Comparison of ENCODE assay signal across 26 cellular contexts in the genomic region with DNA sequence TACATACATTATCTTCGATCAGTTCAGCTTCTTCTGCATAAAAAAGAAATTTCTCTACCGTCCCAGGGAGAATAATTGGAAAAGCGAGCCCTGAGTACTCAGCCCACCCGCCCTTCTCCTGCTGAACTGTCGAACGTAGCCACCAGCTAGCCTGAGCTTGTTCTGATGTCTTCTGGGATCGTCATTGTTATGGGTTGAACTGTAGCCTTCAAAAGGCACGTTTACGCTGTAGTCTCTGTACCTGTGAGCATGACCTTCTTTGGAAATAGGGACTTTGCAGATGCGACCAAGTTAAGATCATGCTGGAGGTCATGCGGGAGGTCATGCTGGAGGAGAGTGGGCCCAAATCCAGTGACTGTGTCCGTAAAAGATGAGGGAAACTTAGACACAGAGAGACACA.
DNase-seq lines count a peak whose midpoint lies in the region; ATAC-seq, FAIRE-seq and TF ChIP-seq lines count a peak whose summit lies in the region.
"Had no signal": no experiment of that assay in that cellular context is flagged by ENCODE, and none has a peak within 500 bp of the region (broad histone marks: within the 10 kb centered on the region; RNA-seq: fewer than 3 reads in every experiment).

No MANE protein-coding gene starts in this region.

- H3K27ac ChIP-seq in lower lobe of right lung (no peak overlapping the region), suprapubic skin (peak overlapping the region; percentile 84), adrenal gland (no peak overlapping the region), MM.1S (ENCODE audit: low read length) (no peak overlapping the region)
- no peak overlapping the region for H3K27ac ChIP-seq in effector memory CD4-positive, alpha-beta T cell (ENCODE audit: insufficient read depth, low read length, poor library complexity, severe bottlenecking)
- H3K27ac ChIP-seq: coronary artery, heart left ventricle, thoracic aorta had no signal

- intact Hi-C loops in lower lobe of right lung (cut with DNase I) (no loop called here), adrenal gland (cut with DNase I) (loop anchor here in 1 of 2 donors (10.0 kb wide), 1 partner anchor 64 kb away; no protein-coding TSS in a partner anchor)

- no peaks in the 10 kb centered on the region for H3F3A ChIP-seq in MM.1S (ENCODE audit: insufficient read depth, low read length)

- 51% methylated on average over 12 of the region's 12 CpGs for WGBS in suprapubic skin
- WGBS in adrenal gland, 4 donors: 84 to 86% (median 85%) methylated on average over 12 of the region's 12 CpGs

- no peak for FAIRE-seq in bronchial epithelial cell (lab: Jason Lieb, UNC)
- FAIRE-seq: endometrium, GM12892 had no signal

- H3K9me3 Mint-ChIP-seq in HFFc6: no peaks in the 10 kb centered on the region
- H3K9me3 Mint-ChIP-seq: stimulated activated memory B cell treated with anti-CD40 and anti-IgM and Interleukin-4, amounts not matched to agents 10 μg/mL and 1 μg/mL and 100 μg/mL, for 72 hours had no signal

- no peak overlapping the region for H3K4me2 ChIP-seq in MM.1S (ENCODE audit: low read depth, low read length)

- H3K27ac Mint-ChIP-seq in HFFc6: peak overlapping the region; percentile 24; the same call in 1 of the 2 replicates
- H3K27ac Mint-ChIP-seq: progenitor cell of endocrine pancreas; stimulated activated memory B cell treated with anti-CD40 and anti-IgM and Interleukin-4, amounts not matched to agents 10 μg/mL and 1 μg/mL and 100 μg/mL, for 72 hours had no signal

- peaks cover 30% of the 10 kb centered on the region for H3K36me3 Mint-ChIP-seq in HFFc6 (ENCODE audit: low read depth)

- no peak overlapping the region for H2AFZ ChIP-seq in MM.1S (ENCODE audit: low read length)

- H3K4me1 ChIP-seq in lower lobe of right lung (peaks cover 25% of the 10 kb centered on the region), suprapubic skin (peaks cover 57% of the 10 kb centered on the region), adrenal gland (replicated peaks in 1 of 2) (peaks cover 0 to 36% of the 10 kb centered on the region in 2 donors), MM.1S (ENCODE audit: low read length) (no peaks in the 10 kb centered on the region)
- H3K4me1 ChIP-seq in effector memory CD4-positive, alpha-beta T cell (ENCODE audit: control insufficient read depth, insufficient read depth, low read length, poor library complexity, severe bottlenecking): no peaks in the 10 kb centered on the region

- no peak for ATAC-seq in lower lobe of right lung
- ATAC-seq: stimulated activated memory B cell treated with anti-CD40 and anti-IgM and Interleukin-4, amounts not matched to agents 10 μg/mL and 1 μg/mL and 100 μg/mL, for 72 hours had no signal

- no peak overlapping the region for H3K9ac ChIP-seq in MM.1S (ENCODE audit: low read length)

- peaks cover 14% of the 10 kb centered on the region for H3K79me2 ChIP-seq in MM.1S (ENCODE audit: low read length)

- TF ChIP-seq CTCF in HFFc6 (IDR thresholded peaks at IDR 0.05): no peak
- no peak for TF ChIP-seq CTCF in bronchial epithelial cell (IDR thresholded peaks at IDR 0.05; ENCODE audit: insufficient read depth, low read length, severe bottlenecking)
- no peak for TF ChIP-seq CTCF in lower lobe of right lung (IDR thresholded peaks at IDR 0.05)
- no peak for TF ChIP-seq CTCF in suprapubic skin (IDR thresholded peaks at IDR 0.05)
- TF ChIP-seq CTCF in adrenal gland (IDR thresholded peaks at IDR 0.05): no peak
- no peak for TF ChIP-seq CTCF in MM.1S (IDR thresholded peaks at IDR 0.05; ENCODE audit: low read length)

- no peaks in the 10 kb centered on the region for H4K20me1 ChIP-seq in MM.1S (ENCODE audit: insufficient read depth, low read length)

- peaks cover 74% of the 10 kb centered on the region for H3K4me1 Mint-ChIP-seq in HFFc6 (ENCODE audit: low read depth)

- no peaks in the 10 kb centered on the region for H3K9me3 ChIP-seq in lower lobe of right lung
- no peaks in the 10 kb centered on the region for H3K9me3 ChIP-seq in suprapubic skin
- no peaks in the 10 kb centered on the region for H3K9me3 ChIP-seq in effector memory CD4-positive, alpha-beta T cell (ENCODE audit: control insufficient read depth, low read length)
- H3K9me3 ChIP-seq in adrenal gland (replicated peaks in 1 of 3): no peaks in the 10 kb centered on the region
- no peaks in the 10 kb centered on the region for H3K9me3 ChIP-seq in MM.1S (replicated peaks; ENCODE audit: insufficient read depth, low read length)
- H3K9me3 ChIP-seq: heart left ventricle, left lung, thoracic aorta had no signal

- H3K9me2 ChIP-seq in MM.1S (replicated peaks; ENCODE audit: insufficient read depth, low read length): no peaks in the 10 kb centered on the region

- TF ChIP-seq POLR2A in suprapubic skin (IDR thresholded peaks at IDR 0.05) (no peak), adrenal gland (IDR thresholded peaks at IDR 0.05) (no peak)

- H3K27me3 ChIP-seq in bronchial epithelial cell (ENCODE audit: control insufficient read depth, insufficient read depth, low read length) (no peaks in the 10 kb centered on the region), lower lobe of right lung (ENCODE audit: low read depth) (no peaks in the 10 kb centered on the region), suprapubic skin (no peaks in the 10 kb centered on the region), adrenal gland (no peaks in the 10 kb centered on the region), MM.1S (replicated peaks; ENCODE audit: insufficient read depth, low read length) (no peaks in the 10 kb centered on the region)
- no peaks in the 10 kb centered on the region for H3K27me3 ChIP-seq in effector memory CD4-positive, alpha-beta T cell (replicated peaks; ENCODE audit: control insufficient read depth, insufficient read depth, low read length, poor library complexity, severe bottlenecking)
- H3K27me3 ChIP-seq: heart left ventricle, left lung had no signal

- peaks cover 8% of the 10 kb centered on the region for H3K36me3 ChIP-seq in bronchial epithelial cell (ENCODE audit: control insufficient read depth, insufficient read depth, low read length)
- H3K36me3 ChIP-seq in lower lobe of right lung: no peaks in the 10 kb centered on the region
- no peaks in the 10 kb centered on the region for H3K36me3 ChIP-seq in suprapubic skin
- no peaks in the 10 kb centered on the region for H3K36me3 ChIP-seq in effector memory CD4-positive, alpha-beta T cell (ENCODE audit: control insufficient read depth, insufficient read depth, low read length)
- H3K36me3 ChIP-seq in adrenal gland (replicated peaks in 1 of 2): no peaks in the 10 kb centered on the region
- H3K36me3 ChIP-seq in MM.1S (replicated peaks; ENCODE audit: insufficient read depth, low read length): no peaks in the 10 kb centered on the region
- H3K36me3 ChIP-seq: left lung, thoracic aorta had no signal

- H3K4me3 ChIP-seq in bronchial epithelial cell (ENCODE audit: low read depth, low read length): no peak overlapping the region
- H3K4me3 ChIP-seq in lower lobe of right lung: no peak overlapping the region
- no peak overlapping the region for H3K4me3 ChIP-seq in suprapubic skin
- H3K4me3 ChIP-seq in effector memory CD4-positive, alpha-beta T cell (ENCODE audit: insufficient read depth, low read depth, low read length, poor library complexity, severe bottlenecking): no peak overlapping the region
- H3K4me3 ChIP-seq in adrenal gland: no peak overlapping the region
- H3K4me3 ChIP-seq in MM.1S (ENCODE audit: low read length): no peak overlapping the region
- H3K4me3 ChIP-seq: coronary artery, heart left ventricle, left lung, thoracic aorta had no signal

- DNase-seq in HFFc6: no peak
- DNase-seq in bronchial epithelial cell (ENCODE audit: low read depth): peak; percentile 82
- peak; percentile 5 for DNase-seq in lower lobe of right lung
- no peak for DNase-seq in suprapubic skin (ENCODE audit: low spot score in 2 of 2)
- DNase-seq in effector memory CD4-positive, alpha-beta T cell: no peak
- no peak for DNase-seq in adrenal gland
- DNase-seq in MM.1S: no peak
- no peak for DNase-seq in NCI-H1417 (lab: John Stamatoyannopoulos, UW)
- DNase-seq: activated CD4-positive, alpha-beta T cell treated with anti-CD3 and anti-CD28 coated beads, Interleukin-2, amount 50 U/mL, for 48 hours; activated CD4-positive, CD25-positive, alpha-beta regulatory T cell; activated effector memory CD4-positive, alpha-beta T cell treated with Interleukin-2 at 50 U/mL for 16 hours; DND-41; heart left ventricle; NCI-H1092 treated with DMSO at 0.1 percent for 48 hours; NCI-H2029; NCI-H82; stimulated activated CD4-positive, alpha-beta T cell treated with anti-CD3 and anti-CD28 coated beads, Interleukin-2, amount 100 ng/mL, for 24 hours had no signal

- no peak overlapping the region for H3K4me3 Mint-ChIP-seq in HFFc6
- H3K4me3 Mint-ChIP-seq: brain; neural crest cell; stimulated activated memory B cell treated with anti-CD40 and anti-IgM and Interleukin-4, amounts not matched to agents 10 μg/mL and 1 μg/mL and 100 μg/mL, for 72 hours had no signal

- H3K27me3 Mint-ChIP-seq in HFFc6 (ENCODE audit: insufficient read depth): peaks cover 5% of the 10 kb centered on the region
- H3K27me3 Mint-ChIP-seq: brain; progenitor cell of endocrine pancreas; stimulated activated memory B cell treated with anti-CD40 and anti-IgM and Interleukin-4, amounts not matched to agents 10 μg/mL and 1 μg/mL and 100 μg/mL, for 72 hours had no signal

- TF ChIP-seq EP300 in suprapubic skin (IDR thresholded peaks at IDR 0.05): no peak

Comparison
In these comparisons a context has a peak if more than half of its experiments do, and no peak if none do; other contexts are left out.
1. DNase-seq: peak in bronchial epithelial cell (single experiment) and lower lobe of right lung (single experiment); none in HFFc6 (single experiment), suprapubic skin (0 of 2), effector memory CD4-positive, alpha-beta T cell (0 of 3), adrenal gland (0 of 7), MM.1S (single experiment) and NCI-H1417 (0 of 3).